In genomic region chr16:82016268-82016667, GRCh38 we compare ENCODE assay signal across 8 cellular contexts. TPM values are rescaled to one million over a fixed set of nuclear protein-coding genes. Genes with fewer than 3 reads are reported as not detected.
DNase-seq lines count a peak whose midpoint lies in the region; ATAC-seq lines count a peak whose summit lies in the region.

No MANE protein-coding gene starts in this region.

- ATAC-seq in HG03159 (IDR thresholded peaks at IDR 0.05; ENCODE audit: unreplicated experiment) = no peak
- ATAC-seq in aorta (ENCODE audit: low FRiP score) = no peak

- no peak overlapping the region for H3K27ac ChIP-seq in aorta (ENCODE audit: low read depth in 1 of 2, low read length in 2 of 2)

- H3K9me3 ChIP-seq in aorta (ENCODE audit: control insufficient read depth, low read length) = peaks cover 5% of the 10 kb centered on the region

- H3K36me3 ChIP-seq in aorta (ENCODE audit: control insufficient read depth in 1 of 2, insufficient read depth in 2 of 2, low read length in 1 of 2) = no peaks in the 10 kb centered on the region

- intact Hi-C loops in aorta (cut with DNase I) = no loop called here

- peaks cover 0 to 3% of the 10 kb centered on the region in 2 donors for H3K27me3 ChIP-seq in aorta (ENCODE audit: control insufficient read depth in 1 of 2, insufficient read depth in 2 of 2, low read length in 1 of 2)

- H3K4me1 ChIP-seq in aorta (ENCODE audit: control insufficient read depth in 1 of 2, insufficient read depth in 2 of 2, low read length in 2 of 2) = peaks cover 0 to 3% of the 10 kb centered on the region in 2 donors

- 7 to 11% methylated on average over 7 of the region's 7 CpGs for WGBS in aorta, 2 donors

- H3K4me3 ChIP-seq in aorta (ENCODE audit: low read length in 2 of 2) = no peak overlapping the region

- peak; percentile 66 for DNase-seq in NCI-H82 (lab: John Stamatoyannopoulos, UW)
- no peak for DNase-seq in NCI-H82 treated with DMSO at 0.1 percent for 48 hours (lab: John Stamatoyannopoulos, UW; ENCODE audit: unreplicated experiment)
- DNase-seq in OCI-M1 (lab: John Stamatoyannopoulos, UW) = peak; percentile 58
- peak; percentile 11 for DNase-seq in fibroblast of peridontal ligament (ENCODE audit: extremely low read depth)
- peak; percentile 49 for DNase-seq in smooth muscle cell of the brain vasculature (ENCODE audit: low read depth, low spot score)
- DNase-seq in NCI-H1105 treated with DMSO at 0.1 percent for 48 hours (lab: John Stamatoyannopoulos, UW) = no peak
- DNase-seq in aorta = no peak

RNA-seq across cellular contexts. Expression of gene SDR42E1, which starts 5.0 kb away (rescaled TPM):
- total RNA-seq in aorta = 1 to 10 TPM; 1.2 to 2.1 TPM
- under 1 TPM; 0.20 to 0.63 TPM for polyA plus RNA-seq in aorta

RNA-seq across cellular contexts. Expression of gene HSD17B2, which starts 18.8 kb away (rescaled TPM):
- not detected for total RNA-seq in aorta
- 10 to 100 TPM in 1 of 2 donors, 1 to 10 TPM in 1; 1.5 to 16.4 TPM for polyA plus RNA-seq in aorta

Comparison
In these comparisons a context has a peak if more than half of its experiments do, and no peak if none do; other contexts are left out.
1. DNase-seq: peak in NCI-H82 (single experiment), OCI-M1 (single experiment), fibroblast of peridontal ligament (single experiment) and smooth muscle cell of the brain vasculature (single experiment); none in NCI-H82 treated with DMSO at 0.1 percent for 48 hours (single experiment), NCI-H1105 treated with DMSO at 0.1 percent for 48 hours (single experiment) and aorta (0 of 2).